8 cellular contexts compared by ENCODE assay signal in genomic region chr12:15278816-15279658, GRCh38. TPM values are rescaled to one million over a fixed set of nuclear protein-coding genes. Genes with fewer than 3 reads are reported as not detected.
DNase-seq lines count a peak whose midpoint lies in the region; TF ChIP-seq lines count a peak whose summit lies in the region.

No MANE protein-coding gene starts in this region.

- H3K9me3 Mint-ChIP-seq in Calu3 (ENCODE audit: low read depth, unreplicated experiment) = no peaks in the 10 kb centered on the region
- no peaks in the 10 kb centered on the region for H3K9me3 Mint-ChIP-seq in nephron

- H3K27me3 Mint-ChIP-seq in Calu3 (ENCODE audit: unreplicated experiment) (no peaks in the 10 kb centered on the region), nephron (ENCODE audit: low read depth) (peaks cover 5% of the 10 kb centered on the region)

- H3K27ac Mint-ChIP-seq in Calu3 (ENCODE audit: unreplicated experiment) (peak overlapping the region; percentile 28), nephron (peak overlapping the region in 2 of 3 experiments; percentile 24 to 49)

- TF ChIP-seq CTCF in Calu3 (IDR thresholded peaks at IDR 0.05; ENCODE audit: unreplicated experiment) = no peak
- no peak for TF ChIP-seq CTCF in HFF-Myc (IDR thresholded peaks at IDR 0.05; ENCODE audit: low read depth, low read length, missing control alignments)
- TF ChIP-seq CTCF in coronary artery (IDR thresholded peaks at IDR 0.05) = no peak
- TF ChIP-seq CTCF in nephron (IDR thresholded peaks at IDR 0.05; ENCODE audit: unreplicated experiment in 3 of 3) = no peak

- H3K4me3 ChIP-seq in HFF-Myc (replicated peaks; ENCODE audit: low read depth, low read length) = no peak overlapping the region
- H3K4me3 ChIP-seq in coronary artery = peak overlapping the region; percentile 33

- BruUV-seq in Calu3 (replicated peaks; lab: Mats Ljungman, UMichigan) = no TSS peak

- H3K36me3 Mint-ChIP-seq in Calu3 (ENCODE audit: insufficient read depth, unreplicated experiment) (no peaks in the 10 kb centered on the region), nephron (ENCODE audit: low read depth) (no peaks in the 10 kb centered on the region)

- H3K4me3 Mint-ChIP-seq in Calu3 (ENCODE audit: low read depth, unreplicated experiment) (no peak overlapping the region), nephron (no peak overlapping the region)

- H3K27ac ChIP-seq in coronary artery = peak overlapping the region; percentile 18 to 70

- DNase-seq in Calu3 (peak; percentile 25), HFF-Myc (ENCODE audit: extremely low read depth, low read depth) (peak; percentile 90), NCI-H2107 (lab: John Stamatoyannopoulos, UW) (peak; percentile 83), coronary artery (ENCODE audit: low spot score) (peak; percentile 81), NCI-H2171 treated with DMSO at 0.1 percent for 48 hours (lab: John Stamatoyannopoulos, UW) (no peak), RKO (ENCODE audit: low spot score) (no peak)
- DNase-seq in stimulated activated naive CD4-positive, alpha-beta T cell (lab: John Stamatoyannopoulos, UW) = no peak

- CTCF ChIA-PET in Calu3 (lab: Charles Lee) = interaction anchor here (0.6 kb wide), 1 partner anchor 10 kb away, joined by 3 read pairs; no protein-coding TSS in a partner anchor

- peaks cover 16% of the 10 kb centered on the region for H3K4me1 Mint-ChIP-seq in Calu3 (ENCODE audit: low read depth, unreplicated experiment)
- peaks cover 45% of the 10 kb centered on the region for H3K4me1 Mint-ChIP-seq in nephron

- intact Hi-C loops in Calu3 (cut with micrococcal nuclease; ENCODE audit: unreplicated experiment) = loop anchor here (5.0 to 10.0 kb wide), 3 partner anchors 43 to 606 kb away; partner anchors contain the start of genes PTPRO and STRAP

RNA-seq across cellular contexts. Expression of gene PTPRO, which starts 43.3 kb away (rescaled TPM):
- 0.24 TPM in 1 of 2 replicates, not detected in the other for total RNA-seq in Calu3 (2022)

RNA-seq across cellular contexts. Expression of gene RERG, which starts 57.8 kb away (rescaled TPM):
- 6.0 and 8.9 TPM in 2 replicates for total RNA-seq in Calu3 (2022)

Comparison
In these comparisons a context has a peak if more than half of its experiments do, and no peak if none do; other contexts are left out.
1. DNase-seq: peak in Calu3 (single experiment), HFF-Myc (single experiment), NCI-H2107 (single experiment) and coronary artery (single experiment); none in NCI-H2171 treated with DMSO at 0.1 percent for 48 hours (single experiment), stimulated activated naive CD4-positive, alpha-beta T cell (0 of 6) and RKO (single experiment).